In the genomic region with DNA sequence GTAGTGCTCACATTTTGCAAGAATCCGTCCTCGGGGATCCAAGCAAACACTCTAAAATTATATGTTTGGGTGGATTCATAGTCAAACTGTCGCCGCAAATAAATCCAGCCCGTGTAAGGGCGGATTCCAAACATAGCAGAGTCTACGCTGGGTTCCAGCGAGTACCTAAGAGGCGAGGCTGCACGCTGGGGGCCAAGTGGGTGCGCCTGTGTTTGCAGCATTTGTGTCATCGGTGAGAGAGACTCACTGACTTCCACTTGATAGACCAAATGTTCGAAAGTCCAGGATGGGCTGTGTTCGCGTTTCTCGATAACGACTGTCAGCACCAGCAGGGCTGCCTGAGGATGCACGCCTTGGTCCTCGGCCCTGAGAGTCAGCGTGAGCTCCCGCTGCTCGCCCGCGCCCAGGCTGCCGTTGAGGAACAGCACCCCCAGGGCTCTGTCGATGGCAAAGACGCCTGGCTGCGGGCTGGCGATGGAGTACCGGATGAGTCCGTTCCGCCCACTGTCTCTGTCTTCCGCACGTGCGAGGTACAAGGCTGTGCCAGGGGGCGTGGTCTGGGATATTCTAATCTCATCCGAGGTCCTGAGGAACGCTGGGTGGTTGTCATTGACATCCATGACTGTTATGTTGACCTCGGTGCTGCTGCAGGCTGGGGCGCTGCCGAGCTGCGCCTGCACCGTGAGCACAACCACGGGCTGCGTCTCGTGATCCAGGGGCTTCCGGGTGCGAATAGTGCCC, we compare ENCODE assay signal across 9 cellular contexts.
DNase-seq lines count a peak whose midpoint lies in the region; ATAC-seq and TF ChIP-seq lines count a peak whose summit lies in the region.
"Had no signal": no experiment of that assay in that cellular context is flagged by ENCODE, and none has a peak within 500 bp of the region (broad histone marks: within the 10 kb centered on the region; RNA-seq: fewer than 3 reads in every experiment).

No MANE protein-coding gene starts in this region.

- H3K4me3 ChIP-seq in gastroesophageal sphincter (peak overlapping the region in 1 of 2 donors; percentile 35), rectal smooth muscle tissue (ENCODE audit: low read length) (peak overlapping the region; percentile 54)

- peak overlapping the region; percentile 14 for H3K9ac ChIP-seq in rectal smooth muscle tissue (ENCODE audit: low read length)

- TF ChIP-seq POLR2A in gastroesophageal sphincter (IDR thresholded peaks at IDR 0.05) = no peak

- H3K9me3 ChIP-seq in gastroesophageal sphincter = no peaks in the 10 kb centered on the region
- H3K9me3 ChIP-seq: neutrophil had no signal

- H3K27ac ChIP-seq in gastroesophageal sphincter (no peak overlapping the region), rectal smooth muscle tissue (ENCODE audit: low read depth, low read length) (no peak overlapping the region)
- H3K27ac ChIP-seq: neutrophil had no signal

- H3K27me3 ChIP-seq in gastroesophageal sphincter (peaks cover 29% of the 10 kb centered on the region), rectal smooth muscle tissue (ENCODE audit: control insufficient read depth, insufficient read depth, low read length) (no peaks in the 10 kb centered on the region)

- WGBS in gastroesophageal sphincter (ENCODE audit: low coverage in 1 of 2), 2 donors = 40 to 50% methylated on average over 1 to 2 of the region's 48 CpGs

- TF ChIP-seq EP300 in gastroesophageal sphincter (IDR thresholded peaks at IDR 0.05) = no peak

- ATAC-seq in GM21619 (IDR thresholded peaks at IDR 0.05; ENCODE audit: unreplicated experiment) (peak; percentile 82), gastroesophageal sphincter (peak; percentile 30)

- H3K4me1 ChIP-seq in gastroesophageal sphincter = peaks cover 0 to 21% (median 5%) of the 10 kb centered on the region in 3 donors
- no peaks in the 10 kb centered on the region for H3K4me1 ChIP-seq in rectal smooth muscle tissue (ENCODE audit: control insufficient read depth, insufficient read depth, low read length)

- H3K36me3 ChIP-seq in gastroesophageal sphincter (no peaks in the 10 kb centered on the region), rectal smooth muscle tissue (ENCODE audit: control insufficient read depth, insufficient read depth, low read length) (no peaks in the 10 kb centered on the region)
- H3K36me3 ChIP-seq: neutrophil had no signal

- DNase-seq in D341Med (ENCODE audit: low spot score) (peak; percentile 44), NCI-H1105 (lab: John Stamatoyannopoulos, UW) (peak; percentile 18), GM19240 (ENCODE audit: insufficient read length, low spot score) (no peak), NCI-H1417 treated with DMSO at 0.1 percent for 48 hours (lab: John Stamatoyannopoulos, UW) (no peak)
- DNase-seq in activated T-cell treated with anti-CD3 and anti-CD28 coated beads, Interleukin-2, amount 50 U/mL, for 1 hour = peak; percentile 52

- peak in 1 of 4 experiments; percentile 25 for TF ChIP-seq CTCF in gastroesophageal sphincter (IDR thresholded peaks at IDR 0.05)

Comparison
In these comparisons a context has a peak if more than half of its experiments do, and no peak if none do; other contexts are left out.
1. DNase-seq: peak in D341Med (single experiment), NCI-H1105 (single experiment) and activated T-cell treated with anti-CD3 and anti-CD28 coated beads, Interleukin-2, amount 50 U/mL, for 1 hour (single experiment); none in GM19240 (single experiment) and NCI-H1417 treated with DMSO at 0.1 percent for 48 hours (single experiment).